ENCODE assay signal across 14 cellular contexts in the genomic region with DNA sequence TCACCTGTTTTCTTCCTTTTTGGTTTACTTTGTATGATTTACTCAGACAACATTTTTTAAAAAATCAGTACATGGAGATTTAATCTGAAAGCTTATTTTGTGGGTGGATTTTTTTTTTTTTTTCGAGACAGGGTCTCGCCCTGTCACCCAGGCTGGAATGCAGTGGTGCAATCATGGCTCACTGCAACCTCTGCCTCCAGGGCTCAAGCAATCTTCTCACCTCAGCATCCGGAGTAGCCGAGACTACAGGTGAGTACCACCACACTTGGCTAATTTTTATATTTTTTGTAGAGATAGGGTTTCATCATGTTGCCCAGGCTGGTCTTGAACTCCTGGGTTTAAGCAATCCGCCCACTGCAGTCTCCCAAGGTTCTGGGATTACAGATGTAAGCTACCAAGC. TPM values are rescaled to one million over a fixed set of nuclear protein-coding genes. Genes with fewer than 3 reads are reported as not detected.
DNase-seq lines count a peak whose midpoint lies in the region; ATAC-seq and TF ChIP-seq lines count a peak whose summit lies in the region.
"Had no signal": no experiment of that assay in that cellular context is flagged by ENCODE, and none has a peak within 500 bp of the region (broad histone marks: within the 10 kb centered on the region; RNA-seq: fewer than 3 reads in every experiment).

No MANE protein-coding gene starts in this region.

- TF ChIP-seq CTCF in left ventricle myocardium inferior (IDR thresholded peaks at IDR 0.05; ENCODE audit: borderline replicate concordance) (no peak), right lobe of liver (IDR thresholded peaks at IDR 0.05) (no peak), lower leg skin (IDR thresholded peaks at IDR 0.05) (no peak)

- peak overlapping the region; percentile 95 for H3K4me3 Mint-ChIP-seq in activated naive CD8-positive, alpha-beta T cell

- no peaks in the 10 kb centered on the region for H3K27me3 Mint-ChIP-seq in activated naive CD8-positive, alpha-beta T cell

- H3K27me3 ChIP-seq in left ventricle myocardium inferior (ENCODE audit: low read depth) (no peaks in the 10 kb centered on the region), right lobe of liver (no peaks in the 10 kb centered on the region)
- H3K27me3 ChIP-seq: BE2C had no signal

- intact Hi-C loops in left ventricle myocardium inferior (cut with micrococcal nuclease) (no loop called here), Right ventricle myocardium inferior (cut with DNase I) (loop anchor here (10.0 kb wide), 1 partner anchor 132 kb away; the partner anchor contains the start of gene SFR1), right lobe of liver (cut with DNase I) (no loop called here), lower leg skin (cut with DNase I; ENCODE audit: low total_unique reads) (no loop called here)

- H3K4me3 ChIP-seq in left ventricle myocardium inferior (peak overlapping the region; percentile 99), right lobe of liver (peak overlapping the region; percentile 84 to 96 (median 87)), lower leg skin (ENCODE audit: low read depth, poor library complexity, severe bottlenecking) (no peak overlapping the region)

- no peaks in the 10 kb centered on the region for H3K9me3 ChIP-seq in left ventricle myocardium inferior (replicated peaks)
- no peaks in the 10 kb centered on the region for H3K9me3 ChIP-seq in right lobe of liver
- H3K9me3 ChIP-seq: BE2C, thoracic aorta had no signal

- H3K27ac Mint-ChIP-seq in activated naive CD8-positive, alpha-beta T cell = peak overlapping the region; percentile 84

- H3K9me3 Mint-ChIP-seq in activated naive CD8-positive, alpha-beta T cell (ENCODE audit: low read depth) = no peaks in the 10 kb centered on the region

- peaks cover 18% of the 10 kb centered on the region for H3K36me3 Mint-ChIP-seq in activated naive CD8-positive, alpha-beta T cell

- H3K4me1 ChIP-seq in left ventricle myocardium inferior = peaks cover 85% of the 10 kb centered on the region
- H3K4me1 ChIP-seq in right lobe of liver = peaks cover 0 to 69% (median 33%) of the 10 kb centered on the region in 4 donors

- H3K4me1 Mint-ChIP-seq in activated naive CD8-positive, alpha-beta T cell (ENCODE audit: low read depth) = peaks cover 81% of the 10 kb centered on the region

- TF ChIP-seq POLR2A in right lobe of liver (IDR thresholded peaks at IDR 0.05) (no peak), lower leg skin (IDR thresholded peaks at IDR 0.05) (no peak)

- H3K36me3 ChIP-seq in left ventricle myocardium inferior (peaks cover 50% of the 10 kb centered on the region), right lobe of liver (peaks cover 5 to 50% (median 20%) of the 10 kb centered on the region in 4 donors)

- WGBS in right lobe of liver (ENCODE audit: insufficient coverage, low coverage, low lambda C conversion rate, missing lambda C conversion rate) = 26% methylated on average over 5 of the region's 5 CpGs
- WGBS in lower leg skin, 2 donors = 76 to 79% methylated on average over 5 of the region's 5 CpGs

- H3K27ac ChIP-seq in left ventricle myocardium inferior (replicated peaks) (peak overlapping the region; percentile 100), right lobe of liver (peak overlapping the region; percentile 99)

- DNase-seq in left ventricle myocardium inferior = no peak
- DNase-seq in Right ventricle myocardium inferior (ENCODE audit: missing footprints) = no peak
- DNase-seq in right lobe of liver = no peak
- DNase-seq in NCI-H2029 treated with DMSO at 0.1 percent for 48 hours (lab: John Stamatoyannopoulos, UW) = no peak
- DNase-seq in cerebellar cortex (ENCODE audit: low spot score) = no peak
- no peak for DNase-seq in lower leg skin (ENCODE audit: low spot score in 2 of 2)
- DNase-seq: BE2C; caudate nucleus; NCI-H187 treated with DMSO at 0.1 percent for 48 hours; NK-92 treated with Interleukin-12 subunit alpha and Interleukin-12 subunit beta, amount 100 ng/mL, for 24 hours; posterior cingulate gyrus had no signal

- ATAC-seq in Right ventricle myocardium inferior (no peak), right lobe of liver (no peak), HG03378 (IDR thresholded peaks at IDR 0.05; ENCODE audit: unreplicated experiment) (no peak)

RNA-seq across cellular contexts. Expression of gene GSTO1, which starts 2.5 kb away (rescaled TPM):
- 189 TPM for total RNA-seq in left ventricle myocardium inferior
- 174 TPM for total RNA-seq in Right ventricle myocardium inferior
- total RNA-seq in right lobe of liver = 100 to 1,000 TPM; 205 to 273 (median 240) TPM
- 10 to 100 TPM; 46.4 to 82.3 (median 69.9) TPM for total RNA-seq in lower leg skin

RNA-seq across cellular contexts. Expression of gene GSTO2, which starts 11.7 kb away (rescaled TPM):
- total RNA-seq in left ventricle myocardium inferior (0.80 TPM), Right ventricle myocardium inferior (0.70 TPM), right lobe of liver (1 to 10 TPM; 1.4 to 5.3 (median 2.8) TPM), lower leg skin (10 to 100 TPM; 19.9 to 29.8 (median 22.6) TPM)

RNA-seq across cellular contexts. Expression of gene CFAP43, which starts 25.1 kb away (rescaled TPM):
- total RNA-seq in left ventricle myocardium inferior = not detected
- total RNA-seq in Right ventricle myocardium inferior = 0.19 TPM
- total RNA-seq in right lobe of liver = under 1 TPM in 5 of 6 experiments, not detected in 1; 0.11 to 0.34 (median 0.20) TPM
- total RNA-seq in lower leg skin = 1 to 10 TPM in 1 of 4 donors, under 1 TPM in 3; 0.19 to 1.6 (median 0.50) TPM
